Comparison of ENCODE assay signal across 8 cellular contexts in genomic region chr10:79067241-79068202, GRCh38. TPM values are rescaled to one million over a fixed set of nuclear protein-coding genes. Genes with fewer than 3 reads are reported as not detected.
A peak's percentile ranks its signal among the peaks of the same experiment; 100 is the strongest.
DNase-seq lines count a peak whose midpoint lies in the region; ATAC-seq, FAIRE-seq and TF ChIP-seq lines count a peak whose summit lies in the region.

No MANE protein-coding gene starts in this region.

- H2AFZ ChIP-seq in keratinocyte (ENCODE audit: control insufficient read depth, low read length): peak overlapping the region; percentile 84

- peak in 1 of 3 experiments; percentile 41 for TF ChIP-seq CTCF in keratinocyte (optimal IDR thresholded peaks at IDR 0.05 in 1 of 3, IDR thresholded peaks at IDR 0.05 in 1 of 3, conservative IDR thresholded peaks at IDR 0.05 in 1 of 3; ENCODE audit: extremely low read depth in 1 of 3, insufficient read depth in 2 of 3, low read length in 3 of 3)
- TF ChIP-seq CTCF in spleen (IDR thresholded peaks at IDR 0.05 in 8 of 11, conservative IDR thresholded peaks at IDR 0.05 in 3 of 11): peak in 4 of 11 experiments; percentile 18 to 41 (median 30)

- H3K4me2 ChIP-seq in keratinocyte (ENCODE audit: control insufficient read depth, extremely low read depth, insufficient read depth, low read depth, low read length): peak overlapping the region; percentile 95

- H3K4me3 ChIP-seq in keratinocyte (ENCODE audit: control insufficient read depth in 2 of 3, extremely low read depth in 1 of 3, insufficient read depth in 2 of 3, low read depth in 1 of 3, low read length in 3 of 3) (peak overlapping the region; percentile 47 to 81 (median 59)), spleen (peak overlapping the region; percentile 65 to 88 (median 76))

- peak; percentile 20 to 38 for DNase-seq in SHP77 (lab: John Stamatoyannopoulos, UW)
- DNase-seq in SHP77 treated with DMSO at 0.1 percent for 48 hours (lab: John Stamatoyannopoulos, UW): no peak
- DNase-seq in NCI-H2227 (lab: John Stamatoyannopoulos, UW; ENCODE audit: unreplicated experiment): peak; percentile 91
- DNase-seq in activated CD4-positive, alpha-beta T cell treated with anti-CD3 and anti-CD28 coated beads for 24 hours (ENCODE audit: low read depth in 2 of 2): peak; percentile 70 to 78
- DNase-seq in cerebellum (ENCODE audit: low spot score): peak; percentile 90
- no peak for DNase-seq in keratinocyte (ENCODE audit: low read depth, low spot score)
- DNase-seq in spleen: peak; percentile 96

- ATAC-seq in HG03521 (IDR thresholded peaks at IDR 0.05; ENCODE audit: unreplicated experiment): no peak

- WGBS in spleen, 5 donors: 0 to 2% (median 1%) methylated on average over 38 to 81 of the region's 81 CpGs

- H3K79me2 ChIP-seq in keratinocyte (ENCODE audit: control insufficient read depth, insufficient read depth, low read length): peaks cover 16% of the 10 kb centered on the region

- H3K9me3 ChIP-seq in keratinocyte (ENCODE audit: control insufficient read depth, low read depth, low read length) (no peaks in the 10 kb centered on the region), spleen (no peaks in the 10 kb centered on the region)

- no peaks in the 10 kb centered on the region for H3K9me1 ChIP-seq in keratinocyte (ENCODE audit: control insufficient read depth, extremely low read depth, insufficient read depth, low read length)

- no peaks in the 10 kb centered on the region for H3K36me3 ChIP-seq in keratinocyte (ENCODE audit: control insufficient read depth in 2 of 2, extremely low read depth in 1 of 2, insufficient read depth in 2 of 2, low read length in 2 of 2)
- H3K36me3 ChIP-seq in spleen: no peaks in the 10 kb centered on the region

- no peak for TF ChIP-seq POLR2A in spleen (IDR thresholded peaks at IDR 0.05)

- peaks cover 21% of the 10 kb centered on the region for H3K4me1 ChIP-seq in keratinocyte (ENCODE audit: control insufficient read depth, extremely low read depth, insufficient read depth, low read length)
- H3K4me1 ChIP-seq in spleen: peaks cover 6 to 61% (median 45%) of the 10 kb centered on the region in 6 donors

- FAIRE-seq in keratinocyte (lab: Jason Lieb, UNC): peak; percentile 39

- peak overlapping the region; percentile 67 for H3K9ac ChIP-seq in keratinocyte (ENCODE audit: control insufficient read depth, extremely low read depth, insufficient read depth, low read length)

- peaks cover 6% of the 10 kb centered on the region for H4K20me1 ChIP-seq in keratinocyte (ENCODE audit: control insufficient read depth, extremely low read depth, insufficient read depth, low read length)

- H3K27ac ChIP-seq in keratinocyte (ENCODE audit: control insufficient read depth, insufficient read depth, low read length): no peak overlapping the region
- peak overlapping the region; percentile 55 to 96 (median 94) for H3K27ac ChIP-seq in spleen

- no peaks in the 10 kb centered on the region for H3K27me3 ChIP-seq in keratinocyte (ENCODE audit: control insufficient read depth, extremely low read depth, insufficient read depth, low read length)
- H3K27me3 ChIP-seq in spleen (replicated peaks in 1 of 7): peaks cover 0 to 25% (median 3%) of the 10 kb centered on the region in 7 donors

- intact Hi-C loops in spleen (cut with DNase I; ENCODE audit: low total_unique reads): loop anchor here (5.0 kb wide), 2 partner anchors 95 to 130 kb away; no protein-coding TSS in a partner anchor

- dilution Hi-C loops in keratinocyte (cut with MboI; ENCODE audit: extremely low pct_ligation_motif_present, low sequenced_read_pairs): no loop called here

RNA-seq across cellular contexts. Expression of gene ZMIZ1, which starts 1.2 kb away (rescaled TPM):
- total RNA-seq in cerebellum (53.4 TPM), spleen (100 to 1,000 TPM; 117 to 210 (median 129) TPM)
- polyA plus RNA-seq in keratinocyte (1.5 to 4.7 TPM (median 1.8 TPM) in 3 replicates), spleen (10 to 100 TPM; 10.7 to 29.7 (median 11.8) TPM)
- 6.9 TPM for polyA plus RNA-seq in keratinocyte (2011; ENCODE audit: low read depth)
- polyA plus RNA-seq in keratinocyte (2011; cell fraction: cytosol; rRNA removed): 4.3 TPM in 2 replicates
- polyA plus RNA-seq in keratinocyte (2011; cell fraction: nucleus; rRNA removed): 13.3 and 16.2 TPM in 2 replicates
- 8.2 and 15.2 TPM in 2 replicates for polyA plus RNA-seq in keratinocyte (2012; ENCODE audit: low replicate concordance)
- 5.7 to 33.8 TPM (median 5.9 TPM) in 3 replicates for polyA minus RNA-seq in keratinocyte
- polyA minus RNA-seq in keratinocyte (2011; cell fraction: cytosol; rRNA and poly(A)+ RNA removed): 5.6 TPM
- polyA minus RNA-seq in keratinocyte (2011; cell fraction: nucleus; rRNA and poly(A)+ RNA removed): 11.6 and 15.2 TPM in 2 replicates

Comparison
In these comparisons a context has a peak if more than half of its experiments do, and no peak if none do; other contexts are left out.
1. DNase-seq: peak in SHP77 (2 of 2), NCI-H2227 (single experiment), activated CD4-positive, alpha-beta T cell treated with anti-CD3 and anti-CD28 coated beads for 24 hours (2 of 2), cerebellum (single experiment) and spleen (single experiment); none in SHP77 treated with DMSO at 0.1 percent for 48 hours (single experiment) and keratinocyte (single experiment).